ENCODE assay signal across 8 cellular contexts in genomic region chr7:5636914-5637313, GRCh38. TPM values are rescaled to one million over a fixed set of nuclear protein-coding genes. Genes with fewer than 3 reads are reported as not detected.
DNase-seq lines count a peak whose midpoint lies in the region; ATAC-seq, FAIRE-seq and TF ChIP-seq lines count a peak whose summit lies in the region.

No MANE protein-coding gene starts in this region.

- H3K9me3 Mint-ChIP-seq in endodermal cell: no peaks in the 10 kb centered on the region

- FAIRE-seq in A204.1 (lab: Jason Lieb, UNC): peak; percentile 66

- ATAC-seq in HG03442 (IDR thresholded peaks at IDR 0.05; ENCODE audit: unreplicated experiment): no peak

- no peak for TF ChIP-seq POLR2A in vagina (IDR thresholded peaks at IDR 0.05)

- no peaks in the 10 kb centered on the region for H3K27me3 Mint-ChIP-seq in endodermal cell (ENCODE audit: insufficient read depth)

- H3K36me3 Mint-ChIP-seq in endodermal cell (ENCODE audit: low read depth): peaks cover 33% of the 10 kb centered on the region

- H3K27ac ChIP-seq in endodermal cell (ENCODE audit: low read depth, low read length) (peak overlapping the region; percentile 92), mesodermal cell (ENCODE audit: low read depth, low read length, severe bottlenecking) (peak overlapping the region; percentile 99), vagina (peak overlapping the region; percentile 73)

- intact Hi-C loops in vagina (cut with DNase I): no loop called here

- DNase-seq in M059J (ENCODE audit: low read depth) (peak; percentile 78), endodermal cell (peak; percentile 86), vagina (ENCODE audit: extremely low spot score in 2 of 2) (no peak), cerebellum (ENCODE audit: low spot score) (no peak), NCI-H1092 (lab: John Stamatoyannopoulos, UW) (no peak)

- peak overlapping the region; percentile 94 for H3K27ac Mint-ChIP-seq in endodermal cell

- no peak overlapping the region for H3K4me3 Mint-ChIP-seq in endodermal cell

- peaks cover 43% of the 10 kb centered on the region for H3K36me3 ChIP-seq in endodermal cell (ENCODE audit: control insufficient read depth, insufficient read depth, low read length)
- peaks cover 23% of the 10 kb centered on the region for H3K36me3 ChIP-seq in mesodermal cell (ENCODE audit: control insufficient read depth, insufficient read depth, low read length)
- peaks cover 3 to 21% of the 10 kb centered on the region in 2 donors for H3K36me3 ChIP-seq in vagina

- TF ChIP-seq CTCF in endodermal cell (conservative IDR thresholded peaks at IDR 0.05) (no peak), vagina (IDR thresholded peaks at IDR 0.05) (no peak)

- no peaks in the 10 kb centered on the region for H3K9me3 ChIP-seq in endodermal cell (ENCODE audit: control insufficient read depth, low read length)
- H3K9me3 ChIP-seq in mesodermal cell (ENCODE audit: control insufficient read depth, low read length): no peaks in the 10 kb centered on the region
- no peaks in the 10 kb centered on the region for H3K9me3 ChIP-seq in vagina

- peaks cover 60% of the 10 kb centered on the region for H3K4me1 Mint-ChIP-seq in endodermal cell

- WGBS in endodermal cell (ENCODE audit: insufficient coverage in 1 of 2, insufficient read length in 1 of 2), 2 experiments: 37 to 57% methylated on average over 5 of the region's 6 CpGs
- 20% methylated on average over 3 of the region's 6 CpGs; no CpG with 5 or more reads in 1 of the 2 experiments for WGBS in mesodermal cell (ENCODE audit: insufficient coverage in 2 of 2), 2 experiments

- H3K4me3 ChIP-seq in endodermal cell (ENCODE audit: low read length) (no peak overlapping the region), mesodermal cell (ENCODE audit: extremely low read depth, insufficient read depth, low read length, poor library complexity, severe bottlenecking) (no peak overlapping the region), vagina (no peak overlapping the region)

- H3K27me3 ChIP-seq in endodermal cell (ENCODE audit: control insufficient read depth, insufficient read depth, low read length, poor library complexity, severe bottlenecking) (no peaks in the 10 kb centered on the region), vagina (no peaks in the 10 kb centered on the region)

- peaks cover 42% of the 10 kb centered on the region for H3K4me1 ChIP-seq in endodermal cell (ENCODE audit: control insufficient read depth, insufficient read depth, low read length)
- H3K4me1 ChIP-seq in mesodermal cell (ENCODE audit: control insufficient read depth, insufficient read depth, low read length, poor library complexity, severe bottlenecking): peaks cover 69% of the 10 kb centered on the region
- peaks cover 54% of the 10 kb centered on the region for H3K4me1 ChIP-seq in vagina

- H3K9ac ChIP-seq in endodermal cell (ENCODE audit: extremely low read depth, low read length, poor library complexity, severe bottlenecking): peak overlapping the region; percentile 13

RNA-seq across cellular contexts. Expression of gene FSCN1, which starts 44.3 kb away (rescaled TPM):
- 96.7 and 132 TPM in 2 replicates for total RNA-seq in M059J (2014; rRNA removed; shearing (Covaris generic))
- total RNA-seq in endodermal cell (100 to 1,000 TPM; 691 to 720 TPM), vagina (134 TPM), cerebellum (136 TPM)
- polyA plus RNA-seq in endodermal cell (2013, experiment 1 of 2): 358 TPM
- polyA plus RNA-seq in endodermal cell (2013, experiment 2 of 2): 364 TPM
- polyA plus RNA-seq in mesodermal cell (2013, experiment 1 of 2): 711 TPM
- 587 TPM for polyA plus RNA-seq in mesodermal cell (2013, experiment 2 of 2)

Comparison
In these comparisons a context has a peak if more than half of its experiments do, and no peak if none do; other contexts are left out.
1. DNase-seq: peak in M059J (single experiment) and endodermal cell (single experiment); none in vagina (0 of 2), cerebellum (single experiment) and NCI-H1092 (single experiment).
2. Peak in every context shown above with its lines, with median percentiles within 50 percentile points of each other: H3K27ac ChIP-seq.